ENCODE assay signal across 8 cellular contexts in genomic region chr12:54368709-54369596, GRCh38. TPM values are rescaled to one million over a fixed set of nuclear protein-coding genes. Genes with fewer than 3 reads are reported as not detected.
DNase-seq lines count a peak whose midpoint lies in the region; ATAC-seq and TF ChIP-seq lines count a peak whose summit lies in the region.

No MANE protein-coding gene starts in this region.

- H3K4me3 ChIP-seq in ACC112 (ENCODE audit: low read depth, low read length) (peak overlapping the region; percentile 21; the same call in 1 of the 2 replicates), choroid plexus epithelial cell (ENCODE audit: low read depth, low read length) (peak overlapping the region; percentile 47), left lung (no peak overlapping the region)

- no peaks in the 10 kb centered on the region for H3K36me3 Mint-ChIP-seq in activated CD4-positive, alpha-beta T cell treated with anti-CD3 and anti-CD28 coated beads for 36 hours (ENCODE audit: low read depth)

- H3K36me3 ChIP-seq in ACC112 (ENCODE audit: insufficient read depth, low read length) (no peaks in the 10 kb centered on the region), left lung (no peaks in the 10 kb centered on the region)

- peak; percentile 47 for DNase-seq in NCI-H446 treated with DMSO at 0.1 percent for 48 hours (lab: John Stamatoyannopoulos, UW)
- DNase-seq in activated CD4-positive, alpha-beta T cell treated with anti-CD3 and anti-CD28 coated beads for 36 hours = peak; percentile 96
- DNase-seq in choroid plexus epithelial cell (ENCODE audit: low read depth) = peak; percentile 93
- DNase-seq in left lung = peak; percentile 92 to 96
- peak; percentile 82 for DNase-seq in stimulated activated CD4-positive, alpha-beta T cell treated with anti-CD3 and anti-CD28 coated beads, Interleukin-2, amount 100 ng/mL, for 4 hours (ENCODE audit: low read depth)

- H3K4me1 ChIP-seq in ACC112 (ENCODE audit: control insufficient read depth, insufficient read depth, low read length, unreplicated experiment) = peaks cover 44% of the 10 kb centered on the region
- peaks cover 20 to 82% of the 10 kb centered on the region in 2 donors for H3K4me1 ChIP-seq in left lung

- peak; percentile 97 for TF ChIP-seq CTCF in choroid plexus epithelial cell (conservative IDR thresholded peaks at IDR 0.05; ENCODE audit: low read depth, low read length)
- TF ChIP-seq CTCF in left lung (IDR thresholded peaks at IDR 0.05) = peak; percentile 73 to 78

- H3K4me3 Mint-ChIP-seq in activated CD4-positive, alpha-beta T cell treated with anti-CD3 and anti-CD28 coated beads for 36 hours = peak overlapping the region; percentile 4

- no peak overlapping the region for H2AFZ ChIP-seq in ACC112 (ENCODE audit: low read length, unreplicated experiment)

- H3K27ac Mint-ChIP-seq in activated CD4-positive, alpha-beta T cell treated with anti-CD3 and anti-CD28 coated beads for 36 hours = no peak overlapping the region

- H3K27me3 ChIP-seq in ACC112 (ENCODE audit: insufficient read depth, low read length) (no peaks in the 10 kb centered on the region), left lung (no peaks in the 10 kb centered on the region)

- ATAC-seq in GM18858 (IDR thresholded peaks at IDR 0.05; ENCODE audit: unreplicated experiment) = peak; percentile 66
- peak; percentile 63 for ATAC-seq in HG03280 (IDR thresholded peaks at IDR 0.05; ENCODE audit: unreplicated experiment)
- ATAC-seq in activated CD4-positive, alpha-beta T cell treated with anti-CD3 and anti-CD28 coated beads for 36 hours = peak; percentile 82
- peak; percentile 80 for ATAC-seq in left lung

- POLR2A ChIA-PET in activated CD4-positive, alpha-beta T cell treated with anti-CD3 and anti-CD28 coated beads for 36 hours (lab: Charles Lee) = interaction anchor here (0.6 kb wide), 2 partner anchors 10 to 82 kb away, joined by 3 read pairs; no protein-coding TSS in a partner anchor

- H3K27ac ChIP-seq in ACC112 (ENCODE audit: low read depth, low read length) (no peak overlapping the region), left lung (peak overlapping the region; percentile 53 to 71)

- no peaks in the 10 kb centered on the region for H3K9me3 Mint-ChIP-seq in activated CD4-positive, alpha-beta T cell treated with anti-CD3 and anti-CD28 coated beads for 36 hours (ENCODE audit: low read depth)

- intact Hi-C loops in activated CD4-positive, alpha-beta T cell treated with anti-CD3 and anti-CD28 coated beads for 36 hours (cut with DNase I, micrococcal nuclease) = loop anchor here (1.0 to 2.0 kb wide), 6 partner anchors 10 to 149 kb away; no protein-coding TSS in a partner anchor
- intact Hi-C loops in left lung (cut with DNase I) = loop anchor here in 1 of 2 donors (10.0 kb wide), 2 partner anchors 74 to 154 kb away; no protein-coding TSS in a partner anchor

- peaks cover 2% of the 10 kb centered on the region for H3K27me3 Mint-ChIP-seq in activated CD4-positive, alpha-beta T cell treated with anti-CD3 and anti-CD28 coated beads for 36 hours

- no peaks in the 10 kb centered on the region for H3K79me2 ChIP-seq in ACC112 (ENCODE audit: control insufficient read depth, insufficient read depth, low read length, unreplicated experiment)

- H3K9me3 ChIP-seq in left lung = no peaks in the 10 kb centered on the region

- H3K4me1 Mint-ChIP-seq in activated CD4-positive, alpha-beta T cell treated with anti-CD3 and anti-CD28 coated beads for 36 hours = peaks cover 41% of the 10 kb centered on the region

- CTCF ChIA-PET in activated CD4-positive, alpha-beta T cell treated with anti-CD3 and anti-CD28 coated beads for 36 hours (lab: Charles Lee) = interaction anchor here (0.6 to 4.5 kb wide), 26 partner anchors 12 to 362 kb away, joined by 3 to 83 read pairs (median 6); partner anchors contain the start of gene COPZ1

RNA-seq across cellular contexts. Expression of gene GPR84, which starts 4.7 kb away (rescaled TPM):
- total RNA-seq in activated CD4-positive, alpha-beta T cell treated with anti-CD3 and anti-CD28 coated beads for 36 hours = 1 to 10 TPM in 1 of 2 experiments, under 1 TPM in 1; 0.98 to 1.7 TPM
- 10 to 100 TPM in 1 of 2 donors, under 1 TPM in 1; 0.99 to 10.3 TPM for total RNA-seq in left lung

RNA-seq across cellular contexts. Expression of gene ZNF385A, which starts 15.6 kb away (rescaled TPM):
- under 1 TPM; 0.73 to 0.74 TPM for total RNA-seq in activated CD4-positive, alpha-beta T cell treated with anti-CD3 and anti-CD28 coated beads for 36 hours
- total RNA-seq in left lung = 10 to 100 TPM; 18.1 to 19.0 TPM

RNA-seq across cellular contexts. Expression of gene COPZ1, which starts 44.0 kb away (rescaled TPM):
- total RNA-seq in activated CD4-positive, alpha-beta T cell treated with anti-CD3 and anti-CD28 coated beads for 36 hours = 10 to 100 TPM; 95.2 to 98.7 TPM
- 100 to 1,000 TPM; 157 to 184 TPM for total RNA-seq in left lung

RNA-seq across cellular contexts. Expression of gene ITGA5, which starts 50.1 kb away (rescaled TPM):
- 10 to 100 TPM; 38.6 to 58.0 TPM for total RNA-seq in activated CD4-positive, alpha-beta T cell treated with anti-CD3 and anti-CD28 coated beads for 36 hours
- total RNA-seq in left lung = 100 to 1,000 TPM in 1 of 2 donors, 10 to 100 TPM in 1; 76.4 to 142 TPM

Comparison
In these comparisons a context has a peak if more than half of its experiments do, and no peak if none do; other contexts are left out.
1. H3K4me3 ChIP-seq: peak in ACC112 (single experiment) and choroid plexus epithelial cell (single experiment); none in left lung (0 of 2).
2. RNA of gene ZNF385A, which starts 15.6 kb away (total RNA-seq): 18.1 to 19.0 TPM in left lung; 0.73 to 0.74 TPM in activated CD4-positive, alpha-beta T cell treated with anti-CD3 and anti-CD28 coated beads for 36 hours; every median in the first group is over 10 times any median in the second.
3. Peak in every context shown above with its lines, with median percentiles within 50 percentile points of each other: ATAC-seq and DNase-seq.